9 cellular contexts compared by ENCODE assay signal in genomic region chr5:151719228-151719861, GRCh38. TPM values are rescaled to one million over a fixed set of nuclear protein-coding genes. Genes with fewer than 3 reads are reported as not detected.
DNase-seq lines count a peak whose midpoint lies in the region; ATAC-seq and TF ChIP-seq lines count a peak whose summit lies in the region.
"Had no signal": no experiment of that assay in that cellular context is flagged by ENCODE, and none has a peak within 500 bp of the region (broad histone marks: within the 10 kb centered on the region; RNA-seq: fewer than 3 reads in every experiment).

No MANE protein-coding gene starts in this region.

- H3K27me3 Mint-ChIP-seq in activated naive CD4-positive, alpha-beta T cell treated with anti-CD3 and anti-CD28 coated beads for 36 hours (ENCODE audit: low read depth): no peaks in the 10 kb centered on the region
- H3K27me3 Mint-ChIP-seq: activated naive CD4-positive, alpha-beta T cell treated with anti-CD3 and anti-CD28 coated beads, Interleukin-2, amount 50 U/mL, for 24 hours had no signal

- no peak overlapping the region for H3K4me3 ChIP-seq in suprapubic skin

- H3K27ac Mint-ChIP-seq in activated naive CD4-positive, alpha-beta T cell treated with anti-CD3 and anti-CD28 coated beads for 36 hours: no peak overlapping the region
- H3K27ac Mint-ChIP-seq: activated naive CD4-positive, alpha-beta T cell treated with anti-CD3 and anti-CD28 coated beads, Interleukin-2, amount 50 U/mL, for 24 hours had no signal

- DNase-seq in activated naive CD4-positive, alpha-beta T cell treated with anti-CD3 and anti-CD28 coated beads for 36 hours: peak; percentile 55
- no peak for DNase-seq in activated naive CD4-positive, alpha-beta T cell treated with anti-CD3 and anti-CD28 coated beads, Interleukin-2, amount 50 U/mL, for 16 hours
- peak; percentile 52 for DNase-seq in Right ventricle myocardium superior
- DNase-seq in suprapubic skin (ENCODE audit: low spot score in 2 of 2): no peak
- no peak for DNase-seq in D341Med (ENCODE audit: low spot score)

- no peaks in the 10 kb centered on the region for H3K9me3 ChIP-seq in suprapubic skin

- no peak overlapping the region for H3K4me3 Mint-ChIP-seq in activated naive CD4-positive, alpha-beta T cell treated with anti-CD3 and anti-CD28 coated beads for 36 hours
- H3K4me3 Mint-ChIP-seq: activated naive CD4-positive, alpha-beta T cell treated with anti-CD3 and anti-CD28 coated beads, Interleukin-2, amount 50 U/mL, for 24 hours had no signal

- no peaks in the 10 kb centered on the region for H3K9me3 Mint-ChIP-seq in activated naive CD4-positive, alpha-beta T cell treated with anti-CD3 and anti-CD28 coated beads for 36 hours
- H3K9me3 Mint-ChIP-seq: activated naive CD4-positive, alpha-beta T cell treated with anti-CD3 and anti-CD28 coated beads, Interleukin-2, amount 50 U/mL, for 24 hours had no signal

- peaks cover 10% of the 10 kb centered on the region for H3K4me1 ChIP-seq in suprapubic skin

- H3K36me3 ChIP-seq in suprapubic skin: no peaks in the 10 kb centered on the region

- no peak for TF ChIP-seq EP300 in suprapubic skin (IDR thresholded peaks at IDR 0.05)

- TF ChIP-seq CTCF in suprapubic skin (IDR thresholded peaks at IDR 0.05): peak; percentile 12 to 30

- CTCF ChIA-PET in activated naive CD4-positive, alpha-beta T cell treated with anti-CD3 and anti-CD28 coated beads for 36 hours (lab: Charles Lee): interaction anchor here (0.6 to 3.5 kb wide), 7 partner anchors 12 to 67 kb away, joined by 3 to 23 read pairs (median 5); no protein-coding TSS in a partner anchor

- intact Hi-C loops in activated naive CD4-positive, alpha-beta T cell treated with anti-CD3 and anti-CD28 coated beads for 36 hours (cut with micrococcal nuclease): loop anchor here (1.0 kb wide), 1 partner anchor 60 kb away; no protein-coding TSS in a partner anchor
- intact Hi-C loops in Right ventricle myocardium superior (cut with DNase I): no loop called here

- no peak for TF ChIP-seq POLR2A in suprapubic skin (IDR thresholded peaks at IDR 0.05)

- WGBS in suprapubic skin: 85% methylated on average over 4 of the region's 4 CpGs

- ATAC-seq in SK-N-SH treated with all-trans-retinoic acid at 6 μM for 48 hours (peak; percentile 79), Right ventricle myocardium superior (ENCODE audit: poor library complexity) (peak; percentile 81), HG03521 (IDR thresholded peaks at IDR 0.05; ENCODE audit: unreplicated experiment) (no peak), GM19463 (IDR thresholded peaks at IDR 0.05; ENCODE audit: unreplicated experiment) (no peak)

- H3K4me1 Mint-ChIP-seq in activated naive CD4-positive, alpha-beta T cell treated with anti-CD3 and anti-CD28 coated beads for 36 hours (ENCODE audit: low read depth): peaks cover 12% of the 10 kb centered on the region
- H3K4me1 Mint-ChIP-seq: activated naive CD4-positive, alpha-beta T cell treated with anti-CD3 and anti-CD28 coated beads, Interleukin-2, amount 50 U/mL, for 24 hours had no signal

- no peak overlapping the region for H3K27ac ChIP-seq in suprapubic skin

- peaks cover 2% of the 10 kb centered on the region for H3K36me3 Mint-ChIP-seq in activated naive CD4-positive, alpha-beta T cell treated with anti-CD3 and anti-CD28 coated beads for 36 hours (ENCODE audit: low read depth)

- H3K27me3 ChIP-seq in suprapubic skin: no peaks in the 10 kb centered on the region

TF ChIP-seq in SK-N-SH treated with all-trans-retinoic acid at 6 μM for 48 hours, 23 proteins besides CTCF, POLR2A, EP300 and RAD21:
- TF ChIP-seq SNAI2 (CRISPR knock-in tag; IDR thresholded peaks at IDR 0.05): no peak
- no peak for TF ChIP-seq ESRRG (CRISPR knock-in tag; IDR thresholded peaks at IDR 0.05)
- TF ChIP-seq, protein P1, sequence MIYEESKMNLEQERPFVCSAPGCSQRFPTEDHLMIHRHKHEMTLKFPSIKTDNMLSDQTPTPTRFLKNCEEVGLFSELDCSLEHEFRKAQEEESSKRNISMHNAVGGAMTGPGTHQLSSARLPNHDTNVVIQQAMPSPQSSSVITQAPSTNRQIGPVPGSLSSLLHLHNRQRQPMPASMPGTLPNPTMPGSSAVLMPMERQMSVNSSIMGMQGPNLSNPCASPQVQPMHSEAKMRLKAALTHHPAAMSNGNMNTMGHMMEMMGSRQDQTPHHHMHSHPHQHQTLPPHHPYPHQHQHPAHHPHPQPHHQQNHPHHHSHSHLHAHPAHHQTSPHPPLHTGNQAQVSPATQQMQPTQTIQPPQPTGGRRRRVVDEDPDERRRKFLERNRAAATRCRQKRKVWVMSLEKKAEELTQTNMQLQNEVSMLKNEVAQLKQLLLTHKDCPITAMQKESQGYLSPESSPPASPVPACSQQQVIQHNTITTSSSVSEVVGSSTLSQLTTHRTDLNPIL (CRISPR knock-in tag; IDR thresholded peaks at IDR 0.05; ENCODE audit: low read depth): no peak
- no peak for TF ChIP-seq PPARA (CRISPR knock-in tag; IDR thresholded peaks at IDR 0.05; ENCODE audit: borderline replicate concordance)
- no peak for TF ChIP-seq ZNF565 (CRISPR knock-in tag; conservative IDR thresholded peaks at IDR 0.05; ENCODE audit: low read depth)
- no peak for TF ChIP-seq ZC3H10 (CRISPR knock-in tag; IDR thresholded peaks at IDR 0.05)
- TF ChIP-seq TOX (CRISPR knock-in tag; IDR thresholded peaks at IDR 0.05; ENCODE audit: borderline replicate concordance): no peak
- no peak for TF ChIP-seq GLIS3 (CRISPR knock-in tag; IDR thresholded peaks at IDR 0.05)
- TF ChIP-seq POU6F1 (CRISPR knock-in tag; IDR thresholded peaks at IDR 0.05; ENCODE audit: borderline replicate concordance, low read depth): no peak
- no peak for TF ChIP-seq ARNTL (CRISPR knock-in tag; IDR thresholded peaks at IDR 0.05; ENCODE audit: borderline replicate concordance, low read depth)
- no peak for TF ChIP-seq ZFP30 (CRISPR knock-in tag; IDR thresholded peaks at IDR 0.05)
- no peak for TF ChIP-seq ZNF70 (CRISPR knock-in tag; IDR thresholded peaks at IDR 0.05)
- no peak for TF ChIP-seq TCF4 (CRISPR knock-in tag; IDR thresholded peaks at IDR 0.05; ENCODE audit: borderline replicate concordance)
- no peak for TF ChIP-seq RARB (CRISPR knock-in tag; IDR thresholded peaks at IDR 0.05)
- TF ChIP-seq, protein P2, sequence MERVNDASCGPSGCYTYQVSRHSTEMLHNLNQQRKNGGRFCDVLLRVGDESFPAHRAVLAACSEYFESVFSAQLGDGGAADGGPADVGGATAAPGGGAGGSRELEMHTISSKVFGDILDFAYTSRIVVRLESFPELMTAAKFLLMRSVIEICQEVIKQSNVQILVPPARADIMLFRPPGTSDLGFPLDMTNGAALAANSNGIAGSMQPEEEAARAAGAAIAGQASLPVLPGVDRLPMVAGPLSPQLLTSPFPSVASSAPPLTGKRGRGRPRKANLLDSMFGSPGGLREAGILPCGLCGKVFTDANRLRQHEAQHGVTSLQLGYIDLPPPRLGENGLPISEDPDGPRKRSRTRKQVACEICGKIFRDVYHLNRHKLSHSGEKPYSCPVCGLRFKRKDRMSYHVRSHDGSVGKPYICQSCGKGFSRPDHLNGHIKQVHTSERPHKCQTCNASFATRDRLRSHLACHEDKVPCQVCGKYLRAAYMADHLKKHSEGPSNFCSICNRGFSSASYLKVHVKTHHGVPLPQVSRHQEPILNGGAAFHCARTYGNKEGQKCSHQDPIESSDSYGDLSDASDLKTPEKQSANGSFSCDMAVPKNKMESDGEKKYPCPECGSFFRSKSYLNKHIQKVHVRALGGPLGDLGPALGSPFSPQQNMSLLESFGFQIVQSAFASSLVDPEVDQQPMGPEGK (CRISPR knock-in tag; IDR thresholded peaks at IDR 0.05; ENCODE audit: borderline replicate concordance): no peak
- no peak for TF ChIP-seq ZFP3 (CRISPR knock-in tag; IDR thresholded peaks at IDR 0.05)
- no peak for TF ChIP-seq CSRNP3 (CRISPR knock-in tag; IDR thresholded peaks at IDR 0.05)
- TF ChIP-seq ISL1 (CRISPR knock-in tag; IDR thresholded peaks at IDR 0.05): no peak
- no peak for TF ChIP-seq BACH2 (CRISPR knock-in tag; IDR thresholded peaks at IDR 0.05; ENCODE audit: borderline replicate concordance)
- TF ChIP-seq ZNF8 (CRISPR knock-in tag; IDR thresholded peaks at IDR 0.05): no peak

RNA-seq across cellular contexts. Expression of gene SPARC, which starts 32.6 kb away (rescaled TPM):
- under 1 TPM; 0.20 to 0.45 TPM for total RNA-seq in activated naive CD4-positive, alpha-beta T cell treated with anti-CD3 and anti-CD28 coated beads for 36 hours
- total RNA-seq in Right ventricle myocardium superior (435 TPM), suprapubic skin (100 to 1,000 TPM; 265 to 337 (median 270) TPM)

RNA-seq across cellular contexts. Expression of gene ATOX1, which starts 39.1 kb away (rescaled TPM):
- total RNA-seq in activated naive CD4-positive, alpha-beta T cell treated with anti-CD3 and anti-CD28 coated beads for 36 hours: 10 to 100 TPM; 87.7 to 92.6 TPM
- total RNA-seq in Right ventricle myocardium superior (61.7 TPM), suprapubic skin (100 to 1,000 TPM in 1 of 4 donors, 10 to 100 TPM in 3; 59.0 to 185 (median 92.1) TPM)

RNA-seq across cellular contexts. Expression of gene G3BP1, which starts 52.4 kb away (rescaled TPM):
- total RNA-seq in activated naive CD4-positive, alpha-beta T cell treated with anti-CD3 and anti-CD28 coated beads for 36 hours: 100 to 1,000 TPM; 220 to 241 TPM
- total RNA-seq in Right ventricle myocardium superior: 105 TPM
- 100 to 1,000 TPM; 111 to 116 (median 113) TPM for total RNA-seq in suprapubic skin

Comparison
In these comparisons a context has a peak if more than half of its experiments do, and no peak if none do; other contexts are left out.
1. DNase-seq: peak in activated naive CD4-positive, alpha-beta T cell treated with anti-CD3 and anti-CD28 coated beads for 36 hours (single experiment) and Right ventricle myocardium superior (single experiment); none in activated naive CD4-positive, alpha-beta T cell treated with anti-CD3 and anti-CD28 coated beads, Interleukin-2, amount 50 U/mL, for 16 hours (single experiment), suprapubic skin (0 of 2) and D341Med (single experiment).
2. ATAC-seq: peak in SK-N-SH treated with all-trans-retinoic acid at 6 μM for 48 hours (single experiment) and Right ventricle myocardium superior (single experiment); none in HG03521 (single experiment) and GM19463 (single experiment).
3. RNA of gene SPARC, which starts 32.6 kb away (total RNA-seq): 435 TPM in Right ventricle myocardium superior (single experiment) and 265 to 337 TPM in suprapubic skin; 0.20 to 0.45 TPM in activated naive CD4-positive, alpha-beta T cell treated with anti-CD3 and anti-CD28 coated beads for 36 hours; every median in the first group is over 100 times any median in the second.